ENCODE assay signal across 1 cellular context in the genomic region with DNA sequence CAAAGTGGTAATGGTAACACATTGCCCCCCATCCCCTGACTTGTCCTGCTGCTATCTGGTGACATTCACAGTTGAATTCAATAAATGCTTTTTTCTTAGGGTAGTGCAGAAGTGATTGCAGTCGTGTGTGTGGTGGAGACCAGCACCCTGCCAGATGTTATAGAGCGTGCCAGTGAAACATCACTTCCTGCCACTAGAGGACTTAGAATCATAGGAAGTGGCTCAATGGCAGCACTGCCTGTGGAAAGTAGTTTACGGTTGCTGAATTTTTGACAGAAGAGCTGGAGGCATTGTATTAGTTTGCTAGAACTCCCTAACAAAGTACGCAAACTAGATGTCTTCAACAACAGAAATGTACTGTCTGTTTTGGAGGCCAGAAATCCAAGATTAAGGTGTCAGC.
TF ChIP-seq lines count a peak whose summit lies in the region.

No MANE protein-coding gene starts in this region.

TF ChIP-seq in HepG2, 621 proteins besides CTCF, POLR2A, EP300 and RAD21:
- TF ChIP-seq, protein P1, sequence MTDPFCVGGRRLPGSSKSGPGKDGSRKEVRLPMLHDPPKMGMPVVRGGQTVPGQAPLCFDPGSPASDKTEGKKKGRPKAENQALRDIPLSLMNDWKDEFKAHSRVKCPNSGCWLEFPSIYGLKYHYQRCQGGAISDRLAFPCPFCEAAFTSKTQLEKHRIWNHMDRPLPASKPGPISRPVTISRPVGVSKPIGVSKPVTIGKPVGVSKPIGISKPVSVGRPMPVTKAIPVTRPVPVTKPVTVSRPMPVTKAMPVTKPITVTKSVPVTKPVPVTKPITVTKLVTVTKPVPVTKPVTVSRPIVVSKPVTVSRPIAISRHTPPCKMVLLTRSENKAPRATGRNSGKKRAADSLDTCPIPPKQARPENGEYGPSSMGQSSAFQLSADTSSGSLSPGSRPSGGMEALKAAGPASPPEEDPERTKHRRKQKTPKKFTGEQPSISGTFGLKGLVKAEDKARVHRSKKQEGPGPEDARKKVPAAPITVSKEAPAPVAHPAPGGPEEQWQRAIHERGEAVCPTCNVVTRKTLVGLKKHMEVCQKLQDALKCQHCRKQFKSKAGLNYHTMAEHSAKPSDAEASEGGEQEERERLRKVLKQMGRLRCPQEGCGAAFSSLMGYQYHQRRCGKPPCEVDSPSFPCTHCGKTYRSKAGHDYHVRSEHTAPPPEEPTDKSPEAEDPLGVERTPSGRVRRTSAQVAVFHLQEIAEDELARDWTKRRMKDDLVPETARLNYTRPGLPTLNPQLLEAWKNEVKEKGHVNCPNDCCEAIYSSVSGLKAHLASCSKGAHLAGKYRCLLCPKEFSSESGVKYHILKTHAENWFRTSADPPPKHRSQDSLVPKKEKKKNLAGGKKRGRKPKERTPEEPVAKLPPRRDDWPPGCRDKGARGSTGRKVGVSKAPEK (CRISPR knock-in tag; IDR thresholded peaks at IDR 0.05; ENCODE audit: borderline replicate concordance): no peak
- TF ChIP-seq ZNF558 (CRISPR knock-in tag; IDR thresholded peaks at IDR 0.05; ENCODE audit: borderline replicate concordance) (no peak), ZNF232 (CRISPR knock-in tag; IDR thresholded peaks at IDR 0.05; ENCODE audit: borderline replicate concordance) (no peak), EHMT2 (IDR thresholded peaks at IDR 0.05; ENCODE audit: borderline replicate concordance, low read depth, low read length) (no peak), POLR2AphosphoS2 (IDR thresholded peaks at IDR 0.05; ENCODE audit: low read depth, low read length) (no peak), SRSF9 (IDR thresholded peaks at IDR 0.05; ENCODE audit: borderline replicate concordance, insufficient read depth, low read depth, low read length, poor library complexity, severe bottlenecking) (no peak), ARNT (IDR thresholded peaks at IDR 0.05) (no peak), SUZ12 (IDR thresholded peaks at IDR 0.05; ENCODE audit: low read depth, low read length) (no peak), EZH2 (conservative IDR thresholded peaks at IDR 0.05; ENCODE audit: low read depth, low read length) (no peak), TP53 (CRISPR knock-in tag; conservative IDR thresholded peaks at IDR 0.05) (no peak), AGO1 (IDR thresholded peaks at IDR 0.05; ENCODE audit: low read depth, low read length, poor library complexity, severe bottlenecking) (no peak), ZSCAN25 (CRISPR knock-in tag; IDR thresholded peaks at IDR 0.05) (no peak), NFYC (CRISPR knock-in tag; IDR thresholded peaks at IDR 0.05) (no peak)
- TF ChIP-seq, protein P2, sequence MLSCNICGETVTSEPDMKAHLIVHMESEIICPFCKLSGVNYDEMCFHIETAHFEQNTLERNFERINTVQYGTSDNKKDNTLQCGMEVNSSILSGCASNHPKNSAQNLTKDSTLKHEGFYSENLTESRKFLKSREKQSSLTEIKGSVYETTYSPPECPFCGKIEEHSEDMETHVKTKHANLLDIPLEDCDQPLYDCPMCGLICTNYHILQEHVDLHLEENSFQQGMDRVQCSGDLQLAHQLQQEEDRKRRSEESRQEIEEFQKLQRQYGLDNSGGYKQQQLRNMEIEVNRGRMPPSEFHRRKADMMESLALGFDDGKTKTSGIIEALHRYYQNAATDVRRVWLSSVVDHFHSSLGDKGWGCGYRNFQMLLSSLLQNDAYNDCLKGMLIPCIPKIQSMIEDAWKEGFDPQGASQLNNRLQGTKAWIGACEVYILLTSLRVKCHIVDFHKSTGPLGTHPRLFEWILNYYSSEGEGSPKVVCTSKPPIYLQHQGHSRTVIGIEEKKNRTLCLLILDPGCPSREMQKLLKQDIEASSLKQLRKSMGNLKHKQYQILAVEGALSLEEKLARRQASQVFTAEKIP (CRISPR knock-in tag; IDR thresholded peaks at IDR 0.05; ENCODE audit: borderline replicate concordance): no peak
- TF ChIP-seq, protein P3, sequence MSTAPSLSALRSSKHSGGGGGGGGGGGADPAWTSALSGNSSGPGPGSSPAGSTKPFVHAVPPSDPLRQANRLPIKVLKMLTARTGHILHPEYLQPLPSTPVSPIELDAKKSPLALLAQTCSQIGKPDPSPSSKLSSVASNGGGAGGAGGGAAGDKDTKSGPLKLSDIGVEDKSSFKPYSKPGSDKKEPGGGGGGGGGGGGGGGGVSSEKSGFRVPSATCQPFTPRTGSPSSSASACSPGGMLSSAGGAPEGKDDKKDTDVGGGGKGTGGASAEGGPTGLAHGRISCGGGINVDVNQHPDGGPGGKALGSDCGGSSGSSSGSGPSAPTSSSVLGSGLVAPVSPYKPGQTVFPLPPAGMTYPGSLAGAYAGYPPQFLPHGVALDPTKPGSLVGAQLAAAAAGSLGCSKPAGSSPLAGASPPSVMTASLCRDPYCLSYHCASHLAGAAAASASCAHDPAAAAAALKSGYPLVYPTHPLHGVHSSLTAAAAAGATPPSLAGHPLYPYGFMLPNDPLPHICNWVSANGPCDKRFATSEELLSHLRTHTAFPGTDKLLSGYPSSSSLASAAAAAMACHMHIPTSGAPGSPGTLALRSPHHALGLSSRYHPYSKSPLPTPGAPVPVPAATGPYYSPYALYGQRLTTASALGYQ (CRISPR knock-in tag; IDR thresholded peaks at IDR 0.05): no peak
